19 cellular contexts compared by ENCODE assay signal in the genomic region with DNA sequence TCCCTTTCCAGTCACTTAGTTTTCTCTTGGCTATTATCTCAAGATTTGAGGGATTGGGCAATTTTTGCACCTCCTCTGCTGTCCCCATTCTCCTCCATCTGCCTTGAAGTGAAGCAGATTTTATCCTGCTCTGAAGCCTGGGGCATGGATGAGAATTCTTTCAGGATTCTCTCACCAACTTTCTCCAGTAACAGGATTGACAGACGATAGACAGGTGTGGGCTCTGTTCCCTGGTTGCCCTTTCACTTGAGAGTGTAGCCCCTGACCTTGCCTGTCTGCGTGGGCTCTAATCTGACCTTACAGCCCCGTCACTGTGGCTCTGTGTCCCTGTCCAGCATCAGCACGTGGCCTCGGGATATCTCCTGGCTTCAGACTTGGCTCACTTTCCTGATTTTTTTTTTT. TPM values are rescaled to one million over a fixed set of nuclear protein-coding genes. Genes with fewer than 3 reads are reported as not detected.
A peak's percentile ranks its signal among the peaks of the same experiment; 100 is the strongest.
DNase-seq lines count a peak whose midpoint lies in the region; ATAC-seq and TF ChIP-seq lines count a peak whose summit lies in the region.
"Had no signal": no experiment of that assay in that cellular context is flagged by ENCODE, and none has a peak within 500 bp of the region (broad histone marks: within the 10 kb centered on the region; RNA-seq: fewer than 3 reads in every experiment).

No MANE protein-coding gene starts in this region.

- no peak overlapping the region for H2AFZ ChIP-seq in OCI-LY3 (ENCODE audit: low read depth, low read length)

- peak overlapping the region; percentile 83 for H3K4me2 ChIP-seq in OCI-LY3 (ENCODE audit: low read length)

- H3K27ac Mint-ChIP-seq in CD8-positive, alpha-beta memory T cell, result peak overlapping the region in 4 of 8 donors; percentile 61 to 74 (median 65)
- H3K27ac Mint-ChIP-seq: activated CD4-positive, alpha-beta T cell treated with anti-CD3 and anti-CD28 coated beads, Interleukin-2, amount 10 ng/mL, durations not matched to agents 24 days and 14 days had no signal

- H3K4me3 Mint-ChIP-seq in CD8-positive, alpha-beta memory T cell, result peak overlapping the region in 3 of 7 donors; percentile 1 to 38 (median 8)
- H3K4me3 Mint-ChIP-seq: activated CD4-positive, alpha-beta T cell treated with anti-CD3 and anti-CD28 coated beads, Interleukin-2, amount 10 ng/mL, durations not matched to agents 24 days and 14 days; H9 had no signal

- WGBS in psoas muscle, 3 donors, result 11 to 20% (median 12%) methylated on average over 5 of the region's 5 CpGs

- H3K36me3 Mint-ChIP-seq in CD8-positive, alpha-beta memory T cell, result peaks cover 0 to 13% (median 7%) of the 10 kb centered on the region in 3 donors

- H3K4me1 Mint-ChIP-seq in CD8-positive, alpha-beta memory T cell, result peaks cover 65 to 86% (median 83%) of the 10 kb centered on the region in 3 donors

- H3K9me3 ChIP-seq in OCI-LY3 (ENCODE audit: insufficient read depth, low read length), result no peaks in the 10 kb centered on the region
- peaks cover 13% of the 10 kb centered on the region for H3K9me3 ChIP-seq in psoas muscle
- H3K9me3 ChIP-seq in CD8-positive, alpha-beta memory T cell (ENCODE audit: low read length), result no peaks in the 10 kb centered on the region
- H3K9me3 ChIP-seq: colonic mucosa had no signal

- CTCF ChIA-PET in CD8-positive, alpha-beta memory T cell (lab: Charles Lee), result no interaction called here

- H3K9ac ChIP-seq in OCI-LY3 (ENCODE audit: low read length), result no peak overlapping the region

- H3K27me3 ChIP-seq in OCI-LY3 (ENCODE audit: low read depth, low read length), result no peaks in the 10 kb centered on the region
- no peaks in the 10 kb centered on the region for H3K27me3 ChIP-seq in psoas muscle (ENCODE audit: insufficient read depth in 3 of 3, low read length in 2 of 3)
- no peaks in the 10 kb centered on the region for H3K27me3 ChIP-seq in CD8-positive, alpha-beta memory T cell (ENCODE audit: insufficient read depth, low read length, poor library complexity, severe bottlenecking)
- H3K27me3 ChIP-seq: colonic mucosa, transverse colon had no signal

- H3K36me3 ChIP-seq in OCI-LY3 (replicated peaks; ENCODE audit: low read depth, low read length) (no peaks in the 10 kb centered on the region), psoas muscle (ENCODE audit: insufficient read depth in 1 of 2, low read depth in 1 of 2) (no peaks in the 10 kb centered on the region)
- no peaks in the 10 kb centered on the region for H3K36me3 ChIP-seq in CD8-positive, alpha-beta memory T cell (ENCODE audit: insufficient read depth, low read length)
- H3K36me3 ChIP-seq: colonic mucosa, transverse colon had no signal

- DNase-seq in NCI-H82 (lab: John Stamatoyannopoulos, UW) (peak; percentile 14), NCI-H82 treated with DMSO at 0.1 percent for 48 hours (lab: John Stamatoyannopoulos, UW; ENCODE audit: unreplicated experiment) (no peak), left ventricle myocardium superior (no peak), psoas muscle (no peak), GDM1 (lab: John Stamatoyannopoulos, UW) (no peak)
- DNase-seq in CD8-positive, alpha-beta memory T cell, result no peak
- DNase-seq: activated CD4-positive, alpha-beta T cell treated with anti-CD3 and anti-CD28 coated beads, Interleukin-2, amount 10 ng/mL, durations not matched to agents 24 days and 14 days; activated CD8-positive, alpha-beta memory T cell treated with anti-CD3 and anti-CD28 coated beads, Interleukin-2, amount 50 U/mL, for 48 hours; DMS53; H9; NCI-H1694; NCI-H2227 treated with DMSO at 0.1 percent for 48 hours; posterior cingulate gyrus; SIG-M5 had no signal

- no peak overlapping the region; the same call in 1 of the 2 replicates for H3K4me3 ChIP-seq in OCI-LY3 (ENCODE audit: low read length)
- no peak overlapping the region for H3K4me3 ChIP-seq in psoas muscle
- H3K4me3 ChIP-seq in CD8-positive, alpha-beta memory T cell (ENCODE audit: low read length), result no peak overlapping the region
- H3K4me3 ChIP-seq: colonic mucosa, transverse colon had no signal

- H4K20me1 ChIP-seq in OCI-LY3 (ENCODE audit: insufficient read depth, low read length), result peaks cover 77% of the 10 kb centered on the region

- no peak overlapping the region for H3K27ac ChIP-seq in OCI-LY3 (ENCODE audit: low read length)
- no peak overlapping the region for H3K27ac ChIP-seq in psoas muscle
- no peak overlapping the region for H3K27ac ChIP-seq in CD8-positive, alpha-beta memory T cell (ENCODE audit: low read depth, low read length)
- H3K27ac ChIP-seq: C4-2B had no signal

- POLR2A ChIA-PET in CD8-positive, alpha-beta memory T cell (lab: Charles Lee), result no interaction called here

- H3K4me1 ChIP-seq in OCI-LY3 (ENCODE audit: low read length) (peaks cover 37% of the 10 kb centered on the region), psoas muscle (peaks cover 39% of the 10 kb centered on the region)
- peaks cover 24% of the 10 kb centered on the region for H3K4me1 ChIP-seq in CD8-positive, alpha-beta memory T cell (ENCODE audit: insufficient read depth, low read length)

- TF ChIP-seq CTCF in OCI-LY3 (IDR thresholded peaks at IDR 0.05; ENCODE audit: low read depth, low read length), result no peak
- TF ChIP-seq CTCF in psoas muscle (IDR thresholded peaks at IDR 0.05), result no peak

- peaks cover 97% of the 10 kb centered on the region for H3K79me2 ChIP-seq in OCI-LY3 (ENCODE audit: low read length)

- no peaks in the 10 kb centered on the region for H3K27me3 Mint-ChIP-seq in CD8-positive, alpha-beta memory T cell
- H3K27me3 Mint-ChIP-seq: activated CD4-positive, alpha-beta T cell treated with anti-CD3 and anti-CD28 coated beads, Interleukin-2, amount 10 ng/mL, durations not matched to agents 24 days and 14 days had no signal

- peaks cover 5 to 19% (median 14%) of the 10 kb centered on the region in 5 donors for H3K9me3 Mint-ChIP-seq in CD8-positive, alpha-beta memory T cell
- H3K9me3 Mint-ChIP-seq: activated CD4-positive, alpha-beta T cell treated with anti-CD3 and anti-CD28 coated beads, Interleukin-2, amount 10 ng/mL, durations not matched to agents 24 days and 14 days; H9 had no signal

- ATAC-seq in left ventricle myocardium superior (peak; percentile 77), psoas muscle (peak; percentile 21 to 55 (median 52)), HG03196 (IDR thresholded peaks at IDR 0.05; ENCODE audit: unreplicated experiment) (no peak)

- intact Hi-C loops in left ventricle myocardium superior (cut with micrococcal nuclease), result no loop called here
- intact Hi-C loops in psoas muscle (cut with DNase I), result loop anchor here in 1 of 2 donors (10.0 kb wide), 2 partner anchors 131 to 519 kb away; no protein-coding TSS in a partner anchor

RNA-seq across cellular contexts. Expression of a gene that starts 27.1 kb away (rescaled TPM):
- 31.8 TPM for total RNA-seq in left ventricle myocardium superior
- 10 to 100 TPM; 19.9 to 30.0 (median 25.1) TPM for total RNA-seq in psoas muscle
- 10 to 100 TPM in 2 of 3 donors, 1 to 10 TPM in 1; 10.0 to 19.5 (median 10.6) TPM for polyA plus RNA-seq in psoas muscle
- total RNA-seq in CD8-positive, alpha-beta memory T cell, result 10 to 100 TPM; 31.7 to 32.2 TPM
- 7.5 TPM for polyA plus RNA-seq in CD8-positive, alpha-beta memory T cell
